25 cellular contexts compared by ENCODE assay signal in genomic region chr1:155117610-155118009, GRCh38. TPM values are rescaled to one million over a fixed set of nuclear protein-coding genes. Genes with fewer than 3 reads are reported as not detected.
A peak's percentile ranks its signal among the peaks of the same experiment; 100 is the strongest.
DNase-seq lines count a peak whose midpoint lies in the region; ATAC-seq and TF ChIP-seq lines count a peak whose summit lies in the region.
"Had no signal": no experiment of that assay in that cellular context is flagged by ENCODE, and none has a peak within 500 bp of the region (broad histone marks: within the 10 kb centered on the region; RNA-seq: fewer than 3 reads in every experiment).

No MANE protein-coding gene starts in this region.

- ATAC-seq in natural killer cell treated with Interleukin-12 subunit alpha and Interleukin-12 subunit beta and Interleukin-15 and Interleukin-18, amount 100 ng/mL, for 72 hours, result no peak
- ATAC-seq in natural killer cell (no peak), HG03039 (IDR thresholded peaks at IDR 0.05; ENCODE audit: unreplicated experiment) (no peak)
- no peak for ATAC-seq in effector memory CD8-positive, alpha-beta T cell (replicated peaks)
- ATAC-seq: foreskin keratinocyte; heart right ventricle; SK-N-SH treated with all-trans-retinoic acid at 6 μM for 48 hours; stimulated activated memory B cell treated with anti-CD40 and anti-IgM and Interleukin-4, amounts not matched to agents 10 μg/mL and 1 μg/mL and 100 μg/mL, for 72 hours had no signal

- H3K9me3 Mint-ChIP-seq in natural killer cell treated with Interleukin-12 subunit alpha and Interleukin-12 subunit beta and Interleukin-15 and Interleukin-18, amount 100 ng/mL, for 72 hours, result no peaks in the 10 kb centered on the region
- H3K9me3 Mint-ChIP-seq in natural killer cell, result no peaks in the 10 kb centered on the region
- no peaks in the 10 kb centered on the region for H3K9me3 Mint-ChIP-seq in effector memory CD8-positive, alpha-beta T cell
- H3K9me3 Mint-ChIP-seq: activated naive CD4-positive, alpha-beta T cell treated with anti-CD3 and anti-CD28 coated beads, Interleukin-2, amount 10 ng/mL, durations not matched to agents 7 days and 5 days; activated T-helper 1 cell treated with anti-CD3 and anti-CD28 coated beads, Interleukin-12 subunit alpha, Interleukin-12 subunit beta, Interleukin-2, Interleukin-4 antibody, amounts not matched to agents 30 ng/mL and 10 ng/mL and 1 ng/mL, durations not matched to agents 14 hours and 24 hours and 36 hours; CD4-positive, CD25-positive, alpha-beta regulatory T cell; naive B cell; stimulated activated memory B cell treated with anti-CD40 and anti-IgM and Interleukin-4, amounts not matched to agents 10 μg/mL and 1 μg/mL and 100 μg/mL, for 72 hours had no signal

- no peaks in the 10 kb centered on the region for H3K4me1 Mint-ChIP-seq in natural killer cell treated with Interleukin-12 subunit alpha and Interleukin-12 subunit beta and Interleukin-15 and Interleukin-18, amount 100 ng/mL, for 72 hours (ENCODE audit: low read depth in 2 of 2)
- no peaks in the 10 kb centered on the region for H3K4me1 Mint-ChIP-seq in natural killer cell
- no peaks in the 10 kb centered on the region for H3K4me1 Mint-ChIP-seq in effector memory CD8-positive, alpha-beta T cell (ENCODE audit: low read depth in 2 of 2)
- H3K4me1 Mint-ChIP-seq: activated naive CD4-positive, alpha-beta T cell treated with anti-CD3 and anti-CD28 coated beads, Interleukin-2, amount 10 ng/mL, durations not matched to agents 7 days and 5 days; CD4-positive, CD25-positive, alpha-beta regulatory T cell; naive B cell; stimulated activated memory B cell treated with anti-CD40 and anti-IgM and Interleukin-4, amounts not matched to agents 10 μg/mL and 1 μg/mL and 100 μg/mL, for 72 hours had no signal

- H3K27me3 ChIP-seq in spleen (replicated peaks in 1 of 7), result peaks cover 0 to 8% (median 0%) of the 10 kb centered on the region in 7 donors
- H3K27me3 ChIP-seq: breast epithelium, foreskin keratinocyte had no signal

- no peaks in the 10 kb centered on the region for H3K36me3 ChIP-seq in spleen
- H3K36me3 ChIP-seq: breast epithelium, heart right ventricle had no signal

- no peaks in the 10 kb centered on the region for H3K4me1 ChIP-seq in spleen
- H3K4me1 ChIP-seq: breast epithelium, foreskin keratinocyte, heart right ventricle had no signal

- no peak overlapping the region for H3K4me3 ChIP-seq in spleen
- H3K4me3 ChIP-seq: breast epithelium, heart right ventricle had no signal

- no peak overlapping the region for H3K4me3 Mint-ChIP-seq in natural killer cell treated with Interleukin-12 subunit alpha and Interleukin-12 subunit beta and Interleukin-15 and Interleukin-18, amount 100 ng/mL, for 72 hours
- H3K4me3 Mint-ChIP-seq in natural killer cell, result no peak overlapping the region
- H3K4me3 Mint-ChIP-seq in effector memory CD8-positive, alpha-beta T cell, result no peak overlapping the region
- H3K4me3 Mint-ChIP-seq: activated naive CD4-positive, alpha-beta T cell treated with anti-CD3 and anti-CD28 coated beads, Interleukin-2, amount 10 ng/mL, durations not matched to agents 7 days and 5 days; activated T-helper 1 cell treated with anti-CD3 and anti-CD28 coated beads, Interleukin-12 subunit alpha, Interleukin-12 subunit beta, Interleukin-2, Interleukin-4 antibody, amounts not matched to agents 30 ng/mL and 10 ng/mL and 1 ng/mL, durations not matched to agents 14 hours and 24 hours and 36 hours; CD4-positive, CD25-positive, alpha-beta regulatory T cell; naive B cell; stimulated activated memory B cell treated with anti-CD40 and anti-IgM and Interleukin-4, amounts not matched to agents 10 μg/mL and 1 μg/mL and 100 μg/mL, for 72 hours had no signal

- TF ChIP-seq CTCF in natural killer cell (IDR thresholded peaks at IDR 0.05), result no peak
- no peak for TF ChIP-seq CTCF in spleen (IDR thresholded peaks at IDR 0.05 in 8 of 11, conservative IDR thresholded peaks at IDR 0.05 in 3 of 11)

- peaks cover 6 to 11% of the 10 kb centered on the region in 2 donors for H3K27me3 Mint-ChIP-seq in natural killer cell treated with Interleukin-12 subunit alpha and Interleukin-12 subunit beta and Interleukin-15 and Interleukin-18, amount 100 ng/mL, for 72 hours
- H3K27me3 Mint-ChIP-seq in natural killer cell (ENCODE audit: low read depth in 2 of 2), result peaks cover 0 to 9% of the 10 kb centered on the region in 2 donors
- H3K27me3 Mint-ChIP-seq in effector memory CD8-positive, alpha-beta T cell, result peaks cover 20 to 46% of the 10 kb centered on the region in 2 donors

- no peak overlapping the region for H3K27ac Mint-ChIP-seq in natural killer cell treated with Interleukin-12 subunit alpha and Interleukin-12 subunit beta and Interleukin-15 and Interleukin-18, amount 100 ng/mL, for 72 hours
- no peak overlapping the region for H3K27ac Mint-ChIP-seq in natural killer cell
- H3K27ac Mint-ChIP-seq in effector memory CD8-positive, alpha-beta T cell, result no peak overlapping the region
- H3K27ac Mint-ChIP-seq: activated naive CD4-positive, alpha-beta T cell treated with anti-CD3 and anti-CD28 coated beads, Interleukin-2, amount 10 ng/mL, durations not matched to agents 7 days and 5 days; activated T-helper 1 cell treated with anti-CD3 and anti-CD28 coated beads, Interleukin-12 subunit alpha, Interleukin-12 subunit beta, Interleukin-2, Interleukin-4 antibody, amounts not matched to agents 30 ng/mL and 10 ng/mL and 1 ng/mL, durations not matched to agents 14 hours and 24 hours and 36 hours; CD4-positive, CD25-positive, alpha-beta regulatory T cell; naive B cell; stimulated activated memory B cell treated with anti-CD40 and anti-IgM and Interleukin-4, amounts not matched to agents 10 μg/mL and 1 μg/mL and 100 μg/mL, for 72 hours had no signal

- no peak overlapping the region for H3K27ac ChIP-seq in spleen
- H3K27ac ChIP-seq: breast epithelium, foreskin keratinocyte, heart right ventricle had no signal

- TF ChIP-seq POLR2A in spleen (IDR thresholded peaks at IDR 0.05), result no peak

- DNase-seq in natural killer cell treated with Interleukin-12 subunit alpha and Interleukin-12 subunit beta and Interleukin-15 and Interleukin-18, amount 100 ng/mL, for 72 hours (ENCODE audit: low spot score), result peak; percentile 12
- DNase-seq in natural killer cell, result no peak
- DNase-seq in NCI-H2029 treated with DMSO at 0.1 percent for 48 hours (lab: John Stamatoyannopoulos, UW), result peak; percentile 20
- DNase-seq in RPMI8226, result peak; percentile 50
- no peak for DNase-seq in effector memory CD8-positive, alpha-beta T cell
- DNase-seq in spleen, result no peak
- DNase-seq: activated CD4-positive, alpha-beta T cell treated with anti-CD3 and anti-CD28 coated beads, Interleukin-2, amount 50 U/mL, for 1 hour; activated naive CD4-positive, alpha-beta T cell treated with anti-CD3 and anti-CD28 coated beads, Interleukin-2, amount 10 ng/mL, durations not matched to agents 7 days and 5 days; amniotic stem cell; CD4-positive, CD25-positive, alpha-beta regulatory T cell; DMS79 treated with DMSO at 0.1 percent for 48 hours; effector CD8-positive, alpha-beta T cell; foreskin keratinocyte; GOT3; heart right ventricle; mesenchymal stem cell; naive B cell; retina; stimulated activated CD4-positive, alpha-beta T cell treated with anti-CD3 and anti-CD28 coated beads, Interleukin-2, amount 100 ng/mL, for 48 hours had no signal

- H3K36me3 Mint-ChIP-seq in natural killer cell treated with Interleukin-12 subunit alpha and Interleukin-12 subunit beta and Interleukin-15 and Interleukin-18, amount 100 ng/mL, for 72 hours, result no peaks in the 10 kb centered on the region
- H3K36me3 Mint-ChIP-seq in natural killer cell, result no peaks in the 10 kb centered on the region
- H3K36me3 Mint-ChIP-seq in effector memory CD8-positive, alpha-beta T cell (ENCODE audit: insufficient read depth), result peaks cover 4% of the 10 kb centered on the region
- H3K36me3 Mint-ChIP-seq: activated naive CD4-positive, alpha-beta T cell treated with anti-CD3 and anti-CD28 coated beads, Interleukin-2, amount 10 ng/mL, durations not matched to agents 7 days and 5 days; CD4-positive, CD25-positive, alpha-beta regulatory T cell; naive B cell; stimulated activated memory B cell treated with anti-CD40 and anti-IgM and Interleukin-4, amounts not matched to agents 10 μg/mL and 1 μg/mL and 100 μg/mL, for 72 hours had no signal

- no peaks in the 10 kb centered on the region for H3K9me3 ChIP-seq in spleen
- H3K9me3 ChIP-seq: breast epithelium, heart right ventricle had no signal

- intact Hi-C loops in natural killer cell (cut with micrococcal nuclease) (no loop called here), spleen (cut with DNase I; ENCODE audit: low total_unique reads) (no loop called here)

- WGBS in spleen, 5 donors, result 78 to 85% (median 79%) methylated on average over 4 of the region's 4 CpGs

RNA-seq across cellular contexts. Expression of gene EFNA1, which starts 10.1 kb away (rescaled TPM):
- total RNA-seq in natural killer cell treated with Interleukin-12 subunit alpha and Interleukin-12 subunit beta and Interleukin-15 and Interleukin-18, amount 100 ng/mL, for 72 hours, result not detected
- 1 to 10 TPM; 1.5 to 1.9 (median 1.9) TPM for total RNA-seq in natural killer cell
- total RNA-seq in spleen, result 10 to 100 TPM in 5 of 7 donors, 1 to 10 TPM in 2; 8.0 to 19.4 (median 10.3) TPM
- polyA plus RNA-seq in spleen, result 1 to 10 TPM; 3.7 to 8.0 (median 7.8) TPM
- total RNA-seq: activated T-helper 1 cell treated with anti-CD3 and anti-CD28 coated beads, Interleukin-12 subunit alpha, Interleukin-12 subunit beta, Interleukin-2, Interleukin-4 antibody, amounts not matched to agents 30 ng/mL and 10 ng/mL and 1 ng/mL, durations not matched to agents 14 hours and 24 hours and 36 hours; T-helper 2 cell treated with Interferon-gamma antibody and Interleukin-4, amounts not matched to agents 100 ng/mL and 5 ng/mL, for 36 hours had no signal

RNA-seq across cellular contexts. Expression of gene SLC50A1, which starts 18.0 kb away (rescaled TPM):
- total RNA-seq in natural killer cell treated with Interleukin-12 subunit alpha and Interleukin-12 subunit beta and Interleukin-15 and Interleukin-18, amount 100 ng/mL, for 72 hours, result 10 to 100 TPM; 28.8 to 36.3 TPM
- total RNA-seq in natural killer cell (10 to 100 TPM; 31.7 to 33.5 (median 32.7) TPM), spleen (10 to 100 TPM; 28.4 to 41.4 (median 38.2) TPM)
- polyA plus RNA-seq in spleen, result 10 to 100 TPM; 60.1 to 73.8 (median 72.5) TPM

RNA-seq across cellular contexts. Expression of gene DPM3, which starts 22.7 kb away (rescaled TPM):
- 10 to 100 TPM; 26.0 to 31.1 TPM for total RNA-seq in natural killer cell treated with Interleukin-12 subunit alpha and Interleukin-12 subunit beta and Interleukin-15 and Interleukin-18, amount 100 ng/mL, for 72 hours
- total RNA-seq in natural killer cell (10 to 100 TPM; 26.8 to 45.7 (median 41.5) TPM), spleen (10 to 100 TPM; 25.0 to 62.4 (median 49.9) TPM)
- 100 to 1,000 TPM; 205 to 262 (median 229) TPM for polyA plus RNA-seq in spleen

RNA-seq across cellular contexts. Expression of gene EFNA3, which starts 39.0 kb away (rescaled TPM):
- 1 to 10 TPM in 1 of 2 donors, not detected in 1; 1.2 TPM for total RNA-seq in natural killer cell treated with Interleukin-12 subunit alpha and Interleukin-12 subunit beta and Interleukin-15 and Interleukin-18, amount 100 ng/mL, for 72 hours
- total RNA-seq in natural killer cell, result 1 to 10 TPM in 1 of 3 donors, under 1 TPM in 2; 0.52 to 1.1 (median 0.68) TPM
- 1 to 10 TPM in 6 of 7 donors, not detected in 1; 1.6 to 4.3 (median 2.4) TPM for total RNA-seq in spleen
- polyA plus RNA-seq in spleen, result 1 to 10 TPM; 1.4 to 2.0 (median 1.7) TPM

RNA-seq across cellular contexts. Expression of gene EFNA4, which starts 54.1 kb away (rescaled TPM):
- total RNA-seq in natural killer cell treated with Interleukin-12 subunit alpha and Interleukin-12 subunit beta and Interleukin-15 and Interleukin-18, amount 100 ng/mL, for 72 hours, result 1 to 10 TPM; 1.7 to 4.7 TPM
- total RNA-seq in natural killer cell (1 to 10 TPM; 4.6 to 6.8 (median 5.5) TPM), spleen (1 to 10 TPM; 4.6 to 7.7 (median 6.0) TPM)
- 1 to 10 TPM; 7.3 to 9.5 (median 8.7) TPM for polyA plus RNA-seq in spleen

Comparison
In these comparisons a context has a peak if more than half of its experiments do, and no peak if none do; other contexts are left out.
1. DNase-seq: peak in natural killer cell treated with Interleukin-12 subunit alpha and Interleukin-12 subunit beta and Interleukin-15 and Interleukin-18, amount 100 ng/mL, for 72 hours (single experiment), NCI-H2029 treated with DMSO at 0.1 percent for 48 hours (single experiment) and RPMI8226 (single experiment); none in natural killer cell (single experiment), effector memory CD8-positive, alpha-beta T cell (0 of 3) and spleen (single experiment).